ENCODE assay signal across 18 cellular contexts in genomic region chr7:134371536-134371935, GRCh38. TPM values are rescaled to one million over a fixed set of nuclear protein-coding genes. Genes with fewer than 3 reads are reported as not detected.
DNase-seq lines count a peak whose midpoint lies in the region; TF ChIP-seq lines count a peak whose summit lies in the region.
"Had no signal": no experiment of that assay in that cellular context is flagged by ENCODE, and none has a peak within 500 bp of the region (broad histone marks: within the 10 kb centered on the region; RNA-seq: fewer than 3 reads in every experiment).

No MANE protein-coding gene starts in this region.

- no peaks in the 10 kb centered on the region for H4K20me1 ChIP-seq in mammary epithelial cell (ENCODE audit: insufficient read depth, low read length)
- H4K20me1 ChIP-seq: BLaER1 had no signal

- no peak overlapping the region for H3K4me3 ChIP-seq in mammary epithelial cell (replicated peaks in 1 of 3; ENCODE audit: insufficient read depth in 1 of 3, low read depth in 2 of 3, low read length in 3 of 3)
- no peak overlapping the region for H3K4me3 ChIP-seq in ascending aorta
- H3K4me3 ChIP-seq: BLaER1 had no signal

- 97% methylated on average over 4 of the region's 4 CpGs for WGBS in mammary epithelial cell (ENCODE audit: low coverage, missing lambda C conversion rate)

- H3K36me3 ChIP-seq in mammary epithelial cell (ENCODE audit: insufficient read depth, low read length) (no peaks in the 10 kb centered on the region), ascending aorta (no peaks in the 10 kb centered on the region)
- H3K36me3 ChIP-seq: BLaER1 had no signal

- peak; percentile 34 for DNase-seq in NCI-H146 (lab: John Stamatoyannopoulos, UW)
- no peak for DNase-seq in NCI-H146 treated with DMSO at 0.1 percent for 48 hours (lab: John Stamatoyannopoulos, UW; ENCODE audit: unreplicated experiment)
- DNase-seq in COR-L47 (lab: John Stamatoyannopoulos, UW), result peak; percentile 44
- DNase-seq in NCI-H1930 (lab: John Stamatoyannopoulos, UW), result peak; percentile 21 to 53
- peak; percentile 30 for DNase-seq in mammary epithelial cell
- no peak for DNase-seq in OCI-M1 (lab: John Stamatoyannopoulos, UW)
- DNase-seq in ascending aorta (ENCODE audit: low spot score in 2 of 2), result no peak
- DNase-seq in activated CD4-positive, alpha-beta T cell treated with anti-CD3 and anti-CD28 coated beads for 4 hours, result no peak
- DNase-seq: Calu3; CD4-positive, alpha-beta memory T cell; DND-41; H9; KBM-7; NCI-H187; NCI-H524 treated with DMSO at 0.1 percent for 48 hours; T-helper 1 cell; T-helper 9 cell had no signal

- in situ Hi-C loops in mammary epithelial cell (cut with MboI; ENCODE audit: low sequenced_read_pairs in 2 of 2), result no loop called here

- H3K79me2 ChIP-seq in mammary epithelial cell (ENCODE audit: insufficient read depth, low read length), result no peaks in the 10 kb centered on the region

- no peak overlapping the region for H2AFZ ChIP-seq in mammary epithelial cell (ENCODE audit: low read depth, low read length)

- no peak overlapping the region for H3K9ac ChIP-seq in mammary epithelial cell (ENCODE audit: insufficient read depth, low read length)
- H3K9ac ChIP-seq: BLaER1 had no signal

- intact Hi-C loops in mammary epithelial cell (cut with micrococcal nuclease), result no loop called here
- intact Hi-C loops in ascending aorta (cut with DNase I), result no loop called here

- CTCF ChIA-PET in mammary epithelial cell (lab: Charles Lee; ENCODE audit: low non-redundant PET), result no interaction called here

- TF ChIP-seq CTCF in mammary epithelial cell (conservative IDR thresholded peaks at IDR 0.05 in 1 of 2, IDR thresholded peaks at IDR 0.05 in 1 of 2; ENCODE audit: extremely low read depth in 1 of 2, insufficient read depth in 1 of 2, low read depth in 1 of 2, low read length in 2 of 2) (no peak), ascending aorta (IDR thresholded peaks at IDR 0.05) (no peak)

- no TSS peak for BruUV-seq in mammary epithelial cell (replicated peaks; lab: Mats Ljungman, UMichigan)

- H3K27ac ChIP-seq in mammary epithelial cell (ENCODE audit: insufficient read depth, low read depth, low read length) (no peak overlapping the region), ascending aorta (no peak overlapping the region)
- H3K27ac ChIP-seq: BLaER1 had no signal

- H3K4me2 ChIP-seq in mammary epithelial cell (ENCODE audit: insufficient read depth, low read depth, low read length), result no peak overlapping the region
- H3K4me2 ChIP-seq: BLaER1 had no signal

- H3K4me1 ChIP-seq in mammary epithelial cell (ENCODE audit: insufficient read depth, low read length), result peaks cover 24% of the 10 kb centered on the region
- no peaks in the 10 kb centered on the region for H3K4me1 ChIP-seq in ascending aorta
- H3K4me1 ChIP-seq: BLaER1 had no signal

- H3K27me3 ChIP-seq in mammary epithelial cell (ENCODE audit: insufficient read depth, low read length), result no peaks in the 10 kb centered on the region
- no peaks in the 10 kb centered on the region for H3K27me3 ChIP-seq in ascending aorta
- H3K27me3 ChIP-seq: BLaER1 had no signal

- dilution Hi-C loops in mammary epithelial cell (cut with HindIII; ENCODE audit: low sequenced_read_pairs), result no loop called here

- H3K9me3 ChIP-seq in mammary epithelial cell (replicated peaks; ENCODE audit: insufficient read depth, low read length) (no peaks in the 10 kb centered on the region), ascending aorta (no peaks in the 10 kb centered on the region)
- H3K9me3 ChIP-seq: BLaER1 had no signal

RNA-seq across cellular contexts. Expression of gene SLC35B4, which starts 54.8 kb away (rescaled TPM):
- total RNA-seq in mammary epithelial cell (10 to 100 TPM; 16.3 to 22.6 TPM), ascending aorta (5.3 TPM)
- polyA plus RNA-seq in mammary epithelial cell, result 16.3 TPM
- 84.0 TPM for polyA minus RNA-seq in mammary epithelial cell

Comparison
In these comparisons a context has a peak if more than half of its experiments do, and no peak if none do; other contexts are left out.
1. DNase-seq: peak in NCI-H146 (single experiment), COR-L47 (single experiment), NCI-H1930 (2 of 2) and mammary epithelial cell (single experiment); none in NCI-H146 treated with DMSO at 0.1 percent for 48 hours (single experiment), OCI-M1 (single experiment), ascending aorta (0 of 2) and activated CD4-positive, alpha-beta T cell treated with anti-CD3 and anti-CD28 coated beads for 4 hours (0 of 2).